In genomic region chr6:166515072-166515810, GRCh38 we compare ENCODE assay signal across 9 cellular contexts.
DNase-seq lines count a peak whose midpoint lies in the region; TF ChIP-seq lines count a peak whose summit lies in the region.
"Had no signal": no experiment of that assay in that cellular context is flagged by ENCODE, and none has a peak within 500 bp of the region (broad histone marks: within the 10 kb centered on the region; RNA-seq: fewer than 3 reads in every experiment).

No MANE protein-coding gene starts in this region.

- TF ChIP-seq CTCF in fibroblast of lung (conservative IDR thresholded peaks at IDR 0.05 in 1 of 2, IDR thresholded peaks at IDR 0.05 in 1 of 2; ENCODE audit: low read depth in 1 of 2, low read length in 2 of 2) = peak; percentile 42 to 48

- peak overlapping the region; percentile 10 for H3K27ac ChIP-seq in fibroblast of lung (ENCODE audit: insufficient read depth, low read length)
- H3K27ac ChIP-seq: 22Rv1 had no signal

- no peaks in the 10 kb centered on the region for H3K9me3 ChIP-seq in fibroblast of lung (ENCODE audit: control insufficient read depth, insufficient read depth, low read depth, low read length)

- H3K4me3 ChIP-seq in fibroblast of lung (replicated peaks in 1 of 4; ENCODE audit: control extremely low read depth in 1 of 4, insufficient read depth in 1 of 4, low read depth in 3 of 4, low read length in 4 of 4) = no peak overlapping the region

- no peaks in the 10 kb centered on the region for H4K20me1 ChIP-seq in fibroblast of lung (ENCODE audit: control insufficient read depth, extremely low read depth, insufficient read depth, low read length)

- peaks cover 2% of the 10 kb centered on the region for H3K36me3 ChIP-seq in fibroblast of lung (ENCODE audit: control insufficient read depth, insufficient read depth, low read length)

- H3K4me1 ChIP-seq in fibroblast of lung (ENCODE audit: control insufficient read depth, extremely low read depth, insufficient read depth, low read length) = peaks cover 10% of the 10 kb centered on the region

- H2AFZ ChIP-seq in fibroblast of lung (ENCODE audit: low read length) = no peak overlapping the region

- no peaks in the 10 kb centered on the region for H3K27me3 ChIP-seq in fibroblast of lung (ENCODE audit: control insufficient read depth, insufficient read depth, low read length)

- no peaks in the 10 kb centered on the region for H3K79me2 ChIP-seq in fibroblast of lung (ENCODE audit: control insufficient read depth, insufficient read depth, low read length)

- H3K4me2 ChIP-seq in fibroblast of lung (ENCODE audit: extremely low read depth, insufficient read depth, low read length) = peak overlapping the region; percentile 48

- DNase-seq in DMS 273 (lab: John Stamatoyannopoulos, UW; ENCODE audit: unreplicated experiment) = peak; percentile 6
- DNase-seq in DMS 273 treated with DMSO at 0.1 percent for 48 hours (lab: John Stamatoyannopoulos, UW) = no peak
- peak; percentile 70 for DNase-seq in SW480 (ENCODE audit: low spot score)
- peak; percentile 82 to 84 for DNase-seq in fibroblast of lung (ENCODE audit: low read depth in 2 of 2)
- peak in 2 of 3 donors; percentile 10 to 12 for DNase-seq in stimulated activated CD4-positive, alpha-beta T cell treated with anti-CD3 and anti-CD28 coated beads, TNF-alpha, amount 100 ng/mL, for 1 hour (ENCODE audit: low read depth in 3 of 3, low spot score in 1 of 3)
- no peak for DNase-seq in NCI-H128 (lab: John Stamatoyannopoulos, UW; ENCODE audit: unreplicated experiment)
- no peak for DNase-seq in NCI-H2029 (lab: John Stamatoyannopoulos, UW)
- DNase-seq in cerebellum (ENCODE audit: low spot score) = no peak

- H3K9ac ChIP-seq in fibroblast of lung (ENCODE audit: insufficient read depth, low read length) = no peak overlapping the region

Comparison
In these comparisons a context has a peak if more than half of its experiments do, and no peak if none do; other contexts are left out.
1. DNase-seq: peak in DMS 273 (single experiment), SW480 (single experiment), fibroblast of lung (2 of 2) and stimulated activated CD4-positive, alpha-beta T cell treated with anti-CD3 and anti-CD28 coated beads, TNF-alpha, amount 100 ng/mL, for 1 hour (2 of 3); none in DMS 273 treated with DMSO at 0.1 percent for 48 hours (single experiment), NCI-H128 (single experiment), NCI-H2029 (single experiment) and cerebellum (single experiment).